15 cellular contexts compared by ENCODE assay signal in genomic region chr1:163701783-163702182, GRCh38.
"Had no signal": no experiment of that assay in that cellular context is flagged by ENCODE, and none has a peak within 500 bp of the region (broad histone marks: within the 10 kb centered on the region; RNA-seq: fewer than 3 reads in every experiment).

No MANE protein-coding gene starts in this region.

- H3K9me3 ChIP-seq: colonic mucosa, gastrocnemius medialis, stomach, thoracic aorta had no signal

- ATAC-seq: gastrocnemius medialis, heart right ventricle, right cardiac atrium had no signal

- H3K4me3 ChIP-seq: colonic mucosa, gastrocnemius medialis, heart right ventricle, left ventricle myocardium inferior, stomach, thoracic aorta had no signal

- H3K4me1 ChIP-seq: colonic mucosa, gastrocnemius medialis, heart right ventricle, left ventricle myocardium inferior, stomach had no signal

- H3K27ac ChIP-seq: colonic mucosa, gastrocnemius medialis, heart right ventricle, left ventricle myocardium inferior, stomach, thoracic aorta had no signal

- H3K27me3 ChIP-seq: colonic mucosa, gastrocnemius medialis, heart right ventricle, stomach had no signal

- DNase-seq: activated CD4-positive, alpha-beta T cell treated with anti-CD3 and anti-CD28 coated beads, Interleukin-2, amount 50 U/mL, for 4 hours; activated CD4-positive, CD25-positive, alpha-beta regulatory T cell treated with anti-CD3 and anti-CD28 coated beads, Interleukin-2, amount 50 U/mL, for 72 hours; activated T-cell treated with anti-CD3 and anti-CD28 coated beads, Interleukin-2, amount 50 U/mL, for 1 hour; caudate nucleus; colonic mucosa; effector CD4-positive, alpha-beta T cell; gastrocnemius medialis; heart right ventricle; left ventricle myocardium inferior; right cardiac atrium; small intestine; stomach had no signal

- FAIRE-seq: endothelial cell of umbilical vein, keratinocyte, small intestine had no signal

- H3K36me3 ChIP-seq: colonic mucosa, gastrocnemius medialis, heart right ventricle, left ventricle myocardium inferior, stomach, thoracic aorta had no signal
